In the genomic region with DNA sequence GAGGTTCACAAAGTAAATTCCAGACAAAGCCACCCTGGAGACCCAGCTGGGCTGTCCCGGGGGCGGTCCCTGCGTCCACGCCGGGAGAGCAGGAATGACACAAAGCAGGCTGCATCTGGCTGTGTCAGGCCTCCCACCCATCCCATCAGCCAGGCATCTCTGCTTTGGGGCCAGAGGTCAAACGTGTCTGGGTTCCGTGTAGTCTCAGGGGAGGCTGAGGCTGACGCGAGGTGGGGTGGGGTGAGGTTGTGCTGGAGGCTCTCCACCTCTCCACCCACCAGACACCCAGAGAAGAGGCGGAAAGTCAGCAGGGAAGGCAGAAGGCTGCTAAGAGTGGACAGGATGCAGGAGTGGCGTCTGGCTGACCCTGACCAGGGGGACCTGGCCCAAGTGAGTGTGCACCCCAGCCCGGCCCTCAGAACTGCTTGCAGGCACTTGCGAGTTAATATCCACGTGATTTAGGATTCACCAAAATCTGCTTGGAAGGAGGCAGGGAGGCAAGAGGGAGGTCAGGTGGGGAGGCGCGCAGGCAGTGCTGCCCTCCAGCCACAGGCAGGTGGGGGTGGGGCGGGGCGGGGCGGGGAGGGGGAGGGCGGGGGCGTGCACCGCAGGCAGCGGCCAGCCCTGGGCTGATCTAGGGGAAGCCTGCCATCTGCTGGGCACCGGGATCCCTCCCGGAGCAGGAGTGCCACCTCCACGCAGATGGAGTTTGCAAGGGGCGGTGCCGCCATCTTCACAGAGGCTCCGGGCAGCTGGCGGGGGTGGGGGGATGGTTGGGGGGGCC, we compare ENCODE assay signal across 8 cellular contexts. TPM values are rescaled to one million over a fixed set of nuclear protein-coding genes. Genes with fewer than 3 reads are reported as not detected.
A peak's percentile ranks its signal among the peaks of the same experiment; 100 is the strongest.
DNase-seq lines count a peak whose midpoint lies in the region; ATAC-seq and TF ChIP-seq lines count a peak whose summit lies in the region.

No MANE protein-coding gene starts in this region.

- H3K27ac ChIP-seq in SJCRH30: no peak overlapping the region; the same call in 1 of the 2 replicates
- peak overlapping the region in 1 of 4 donors; percentile 46 for H3K27ac ChIP-seq in gastroesophageal sphincter
- no peak overlapping the region for H3K27ac ChIP-seq in thymus (ENCODE audit: low read depth)

- DNase-seq in DMS114 treated with DMSO at 0.1 percent for 48 hours (lab: John Stamatoyannopoulos, UW; ENCODE audit: unreplicated experiment): peak; percentile 52
- peak; percentile 84 for DNase-seq in MG63
- DNase-seq in SJCRH30: peak; percentile 92 to 94
- DNase-seq in activated gamma-delta T cell treated with Interleukin-2 at 50 U/mL for 16 hours: peak; percentile 81
- no peak for DNase-seq in omental fat pad (ENCODE audit: low spot score)

- TF ChIP-seq POLR2A in gastroesophageal sphincter (IDR thresholded peaks at IDR 0.05): no peak

- H3K9me3 ChIP-seq in MG63: no peaks in the 10 kb centered on the region
- no peaks in the 10 kb centered on the region for H3K9me3 ChIP-seq in SJCRH30 (replicated peaks)
- no peaks in the 10 kb centered on the region for H3K9me3 ChIP-seq in gastroesophageal sphincter
- H3K9me3 ChIP-seq in thymus (ENCODE audit: control insufficient read depth): no peaks in the 10 kb centered on the region

- H3K27me3 ChIP-seq in MG63 (no peaks in the 10 kb centered on the region), SJCRH30 (no peaks in the 10 kb centered on the region), gastroesophageal sphincter (no peaks in the 10 kb centered on the region), thymus (ENCODE audit: control insufficient read depth, insufficient read depth) (no peaks in the 10 kb centered on the region)

- no peak overlapping the region for H3K4me3 ChIP-seq in MG63
- peak overlapping the region; percentile 58 for H3K4me3 ChIP-seq in SJCRH30
- peak overlapping the region; percentile 23 to 50 for H3K4me3 ChIP-seq in gastroesophageal sphincter
- H3K4me3 ChIP-seq in thymus (ENCODE audit: low read length): peak overlapping the region; percentile 58

- ATAC-seq in gastroesophageal sphincter (peak; percentile 75), omental fat pad (ENCODE audit: low FRiP score) (peak; percentile 52), HG02840 (IDR thresholded peaks at IDR 0.05; ENCODE audit: low FRiP score, unreplicated experiment) (no peak)

- no peak for TF ChIP-seq EP300 in gastroesophageal sphincter (IDR thresholded peaks at IDR 0.05)

- H3K36me3 ChIP-seq in MG63 (no peaks in the 10 kb centered on the region), SJCRH30 (no peaks in the 10 kb centered on the region), gastroesophageal sphincter (no peaks in the 10 kb centered on the region), thymus (ENCODE audit: control insufficient read depth, insufficient read depth) (no peaks in the 10 kb centered on the region)

- WGBS in gastroesophageal sphincter (ENCODE audit: low coverage in 1 of 2), 2 donors: 61% methylated on average over 5 of the region's 30 CpGs; no CpG with 5 or more reads in 1 of the 2 donors
- 38% methylated on average over 30 of the region's 30 CpGs for WGBS in thymus

- TF ChIP-seq CTCF in gastroesophageal sphincter (IDR thresholded peaks at IDR 0.05) (peak in 3 of 4 experiments; percentile 28 to 86 (median 30)), omental fat pad (IDR thresholded peaks at IDR 0.05) (no peak)

- H3K4me1 ChIP-seq in SJCRH30 (peaks cover 32% of the 10 kb centered on the region), gastroesophageal sphincter (peaks cover 0 to 60% (median 21%) of the 10 kb centered on the region in 3 donors), thymus (ENCODE audit: control insufficient read depth, insufficient read depth, low read length) (peaks cover 16% of the 10 kb centered on the region)

RNA-seq across cellular contexts. Expression of gene TBC1D16, which starts 44.3 kb away (rescaled TPM):
- 15.0 and 23.6 TPM in 2 replicates for total RNA-seq in MG63 (2014; rRNA removed; shearing (Covaris generic); ENCODE audit: low replicate concordance)
- total RNA-seq in SJCRH30 (2014; rRNA removed; shearing (Covaris generic)): 60.6 and 61.6 TPM in 2 replicates
- total RNA-seq in gastroesophageal sphincter (10 to 100 TPM; 26.5 to 44.3 (median 36.3) TPM), omental fat pad (10 to 100 TPM; 46.1 to 97.9 (median 65.3) TPM)
- 4.2 TPM for polyA plus RNA-seq in thymus

RNA-seq across cellular contexts. Expression of gene CCDC40, which starts 45.1 kb away (rescaled TPM):
- total RNA-seq in MG63 (2014; rRNA removed; shearing (Covaris generic); ENCODE audit: low replicate concordance): 5.4 and 9.7 TPM in 2 replicates
- total RNA-seq in SJCRH30 (2014; rRNA removed; shearing (Covaris generic)): 8.8 and 11.3 TPM in 2 replicates
- total RNA-seq in gastroesophageal sphincter (10 to 100 TPM in 1 of 4 donors, 1 to 10 TPM in 3; 4.3 to 17.3 (median 5.5) TPM), omental fat pad (1 to 10 TPM; 3.5 to 8.8 (median 5.3) TPM)
- 1.5 TPM for polyA plus RNA-seq in thymus

Comparison
In these comparisons a context has a peak if more than half of its experiments do, and no peak if none do; other contexts are left out.
1. CTCF ChIP-seq: peak in gastroesophageal sphincter (3 of 4); none in omental fat pad (0 of 3).